8 cellular contexts compared by ENCODE assay signal in the genomic region with DNA sequence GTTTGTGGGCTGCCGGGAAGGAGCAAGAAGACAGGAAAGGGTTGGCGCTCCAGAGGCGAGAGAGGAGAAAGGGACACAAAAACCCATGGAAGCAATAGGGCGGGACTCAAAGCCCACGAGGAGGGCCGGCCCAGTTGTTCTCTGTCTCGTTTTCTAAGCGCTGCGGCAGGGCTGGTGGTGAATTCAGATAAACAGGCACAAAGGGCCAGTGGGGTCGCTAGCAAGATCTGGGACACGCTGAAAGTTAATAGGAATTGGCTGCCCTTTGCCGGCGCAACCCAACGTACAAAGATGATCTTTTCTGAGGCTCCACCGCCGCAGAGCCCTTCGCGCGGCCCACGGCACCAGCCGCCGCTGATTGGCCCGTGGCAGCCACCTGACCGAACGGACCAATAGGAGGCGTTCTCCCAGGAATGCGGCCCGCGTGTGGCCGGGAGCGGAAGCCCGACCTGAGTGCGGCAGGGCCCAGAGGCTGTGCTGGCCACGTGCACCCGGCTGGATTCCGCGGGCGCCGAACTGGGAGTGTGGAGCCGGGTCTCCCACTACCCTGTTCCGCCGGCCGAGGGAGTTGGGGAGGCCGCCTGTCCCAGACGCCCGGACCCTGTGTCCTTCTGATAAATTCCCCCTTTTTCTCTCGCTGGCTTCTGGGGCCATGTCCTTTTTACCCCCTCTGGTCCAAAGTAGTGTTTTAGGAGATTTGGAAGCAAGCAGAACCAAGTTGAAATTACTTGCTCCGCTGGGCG. TPM values are rescaled to one million over a fixed set of nuclear protein-coding genes. Genes with fewer than 3 reads are reported as not detected.
A peak's percentile ranks its signal among the peaks of the same experiment; 100 is the strongest.
DNase-seq lines count a peak whose midpoint lies in the region; ATAC-seq and TF ChIP-seq lines count a peak whose summit lies in the region.

No MANE protein-coding gene starts in this region.

- DNase-seq in WTC11 (ENCODE audit: low spot score) = peak; percentile 92
- DNase-seq in body of pancreas = peak; percentile 84 to 89 (median 86)
- DNase-seq in inferior parietal cortex (ENCODE audit: extremely low spot score) = peak; percentile 88
- DNase-seq in stimulated activated CD4-positive, alpha-beta T cell treated with anti-CD3 and anti-CD28 coated beads, Interleukin-12 subunit alpha, Interleukin-12 subunit beta, amount 100 ng/mL, for 48 hours (ENCODE audit: low read depth in 2 of 3, low spot score in 1 of 3) = peak; percentile 80 to 84 (median 81)
- DNase-seq in Kasumi-1 (lab: John Stamatoyannopoulos, UW) = no peak
- DNase-seq in NCI-H2227 treated with DMSO at 0.1 percent for 48 hours (lab: John Stamatoyannopoulos, UW) = no peak
- DNase-seq in NCI-H226 = no peak

- H3K9me3 ChIP-seq in body of pancreas = no peaks in the 10 kb centered on the region

- peak in 2 of 3 donors; percentile 51 to 54 for TF ChIP-seq POLR2A in body of pancreas (IDR thresholded peaks at IDR 0.05)

- peaks cover 13% of the 10 kb centered on the region for H3K4me1 ChIP-seq in body of pancreas

- no peaks in the 10 kb centered on the region for H3K36me3 Mint-ChIP-seq in WTC11

- no peak overlapping the region for H3K4me3 ChIP-seq in body of pancreas

- H3K4me1 Mint-ChIP-seq in WTC11 = peaks cover 11% of the 10 kb centered on the region

- no peaks in the 10 kb centered on the region for H3K36me3 ChIP-seq in body of pancreas (replicated peaks in 1 of 2; ENCODE audit: insufficient read depth in 1 of 2, low read depth in 2 of 2)

- peak overlapping the region in 3 of 4 donors; percentile 44 to 60 (median 45) for H3K27ac ChIP-seq in body of pancreas

- no peak overlapping the region for H3K4me3 Mint-ChIP-seq in WTC11

- 0 out of 2 replicates have a peak overlapping the region, but pooled peaks have one; percentile 18 for H3K27ac Mint-ChIP-seq in WTC11

- peaks cover 19% of the 10 kb centered on the region for H3K27me3 Mint-ChIP-seq in WTC11 (ENCODE audit: low read depth)

- CTCF ChIA-PET in WTC11 (lab: Charles Lee) = no interaction called here

- POLR2A ChIA-PET in WTC11 (lab: Charles Lee) = no interaction called here

- H3K9me3 Mint-ChIP-seq in WTC11 = no peaks in the 10 kb centered on the region

- H3K27me3 ChIP-seq in body of pancreas = no peaks in the 10 kb centered on the region

- ATAC-seq in GM19328 (IDR thresholded peaks at IDR 0.05; ENCODE audit: unreplicated experiment) (peak; percentile 61), WTC11 (peak; percentile 88), body of pancreas (peak; percentile 96)

- WGBS in body of pancreas, 2 donors = 30 to 57% methylated on average over 24 to 48 of the region's 49 CpGs

- TF ChIP-seq CTCF in WTC11 (IDR thresholded peaks at IDR 0.05) (no peak), body of pancreas (IDR thresholded peaks at IDR 0.05) (no peak)

- intact Hi-C loops in body of pancreas (cut with DNase I) = no loop called here

TF ChIP-seq in WTC11, 78 proteins besides CTCF, POLR2A, EP300 and RAD21 (continues in another document):
- TF ChIP-seq ZNF532 (CRISPR knock-in tag; IDR thresholded peaks at IDR 0.05; ENCODE audit: borderline replicate concordance) (peak; percentile 94), NFYB (CRISPR knock-in tag; conservative IDR thresholded peaks at IDR 0.05; ENCODE audit: low read depth) (peak; percentile 99), JAZF1 (CRISPR knock-in tag; IDR thresholded peaks at IDR 0.05) (no peak), EMX1 (CRISPR knock-in tag; IDR thresholded peaks at IDR 0.05) (no peak), MLX (CRISPR knock-in tag; IDR thresholded peaks at IDR 0.05) (0 out of 2 replicates have a peak, but pooled peaks have one; percentile 84), ZNF317 (CRISPR knock-in tag; IDR thresholded peaks at IDR 0.05; ENCODE audit: borderline replicate concordance, low read depth) (peak; percentile 66; the same call in 1 of the 2 replicates), ZNF423 (CRISPR knock-in tag; IDR thresholded peaks at IDR 0.05) (no peak), ZBTB21 (CRISPR knock-in tag; IDR thresholded peaks at IDR 0.05; ENCODE audit: borderline replicate concordance) (peak; percentile 90; the same call in 1 of the 2 replicates), ZNF396 (CRISPR knock-in tag; IDR thresholded peaks at IDR 0.05; ENCODE audit: borderline replicate concordance) (no peak), ZNF263 (CRISPR knock-in tag; IDR thresholded peaks at IDR 0.05; ENCODE audit: low read depth) (peak; percentile 76), ZNF281 (CRISPR knock-in tag; IDR thresholded peaks at IDR 0.05) (peak; percentile 93), ETV6 (CRISPR knock-in tag; IDR thresholded peaks at IDR 0.05) (peak; percentile 99), TEAD4 (CRISPR knock-in tag; IDR thresholded peaks at IDR 0.05) (peak; percentile 97)
- TF ChIP-seq, protein P1, sequence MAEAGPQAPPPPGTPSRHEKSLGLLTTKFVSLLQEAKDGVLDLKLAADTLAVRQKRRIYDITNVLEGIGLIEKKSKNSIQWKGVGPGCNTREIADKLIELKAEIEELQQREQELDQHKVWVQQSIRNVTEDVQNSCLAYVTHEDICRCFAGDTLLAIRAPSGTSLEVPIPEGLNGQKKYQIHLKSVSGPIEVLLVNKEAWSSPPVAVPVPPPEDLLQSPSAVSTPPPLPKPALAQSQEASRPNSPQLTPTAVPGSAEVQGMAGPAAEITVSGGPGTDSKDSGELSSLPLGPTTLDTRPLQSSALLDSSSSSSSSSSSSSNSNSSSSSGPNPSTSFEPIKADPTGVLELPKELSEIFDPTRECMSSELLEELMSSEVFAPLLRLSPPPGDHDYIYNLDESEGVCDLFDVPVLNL (CRISPR knock-in tag; IDR thresholded peaks at IDR 0.05; ENCODE audit: borderline replicate concordance, low read depth) = no peak
- TF ChIP-seq, protein P2, sequence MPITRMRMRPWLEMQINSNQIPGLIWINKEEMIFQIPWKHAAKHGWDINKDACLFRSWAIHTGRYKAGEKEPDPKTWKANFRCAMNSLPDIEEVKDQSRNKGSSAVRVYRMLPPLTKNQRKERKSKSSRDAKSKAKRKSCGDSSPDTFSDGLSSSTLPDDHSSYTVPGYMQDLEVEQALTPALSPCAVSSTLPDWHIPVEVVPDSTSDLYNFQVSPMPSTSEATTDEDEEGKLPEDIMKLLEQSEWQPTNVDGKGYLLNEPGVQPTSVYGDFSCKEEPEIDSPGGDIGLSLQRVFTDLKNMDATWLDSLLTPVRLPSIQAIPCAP (CRISPR knock-in tag; IDR thresholded peaks at IDR 0.05) = peak; percentile 98

RNA-seq across cellular contexts. Expression of gene NSD1, which starts 16.8 kb away (rescaled TPM):
- total RNA-seq in WTC11 (2021) (144 to 153 TPM (median 148 TPM) in 3 replicates), body of pancreas (10 to 100 TPM; 29.8 to 32.0 TPM)

RNA-seq across cellular contexts. Expression of gene FGFR4, which starts 30.1 kb away (rescaled TPM):
- 108 to 122 TPM (median 111 TPM) in 3 replicates for total RNA-seq in WTC11 (2021)
- 10 to 100 TPM; 33.7 to 63.9 TPM for total RNA-seq in body of pancreas

Comparison
In these comparisons a context has a peak if more than half of its experiments do, and no peak if none do; other contexts are left out.
1. DNase-seq: peak in WTC11 (single experiment), body of pancreas (4 of 4), inferior parietal cortex (single experiment) and stimulated activated CD4-positive, alpha-beta T cell treated with anti-CD3 and anti-CD28 coated beads, Interleukin-12 subunit alpha, Interleukin-12 subunit beta, amount 100 ng/mL, for 48 hours (3 of 3); none in Kasumi-1 (0 of 2), NCI-H2227 treated with DMSO at 0.1 percent for 48 hours (single experiment) and NCI-H226 (single experiment).
2. Peak in every context shown above with its lines, with median percentiles within 50 percentile points of each other: ATAC-seq.